9 cellular contexts compared by ENCODE assay signal in genomic region chr2:71548589-71549485, GRCh38.
DNase-seq lines count a peak whose midpoint lies in the region; ATAC-seq and TF ChIP-seq lines count a peak whose summit lies in the region.
"Had no signal": no experiment of that assay in that cellular context is flagged by ENCODE, and none has a peak within 500 bp of the region (broad histone marks: within the 10 kb centered on the region; RNA-seq: fewer than 3 reads in every experiment).

No MANE protein-coding gene starts in this region.

- H3K4me3 ChIP-seq in A673 (ENCODE audit: low read depth, low read length, poor library complexity, severe bottlenecking) = no peak overlapping the region
- no peak overlapping the region for H3K4me3 ChIP-seq in lower lobe of right lung
- H3K4me3 ChIP-seq: skin epidermis had no signal

- H3K27ac Mint-ChIP-seq in activated CD4-positive, alpha-beta T cell treated with anti-CD3 and anti-CD28 coated beads, Interleukin-2, amount 10 ng/mL, durations not matched to agents 7 days and 5 days = no peak overlapping the region

- H3K9me3 ChIP-seq in A673 (ENCODE audit: low read depth, low read length, poor library complexity, severe bottlenecking) = no peaks in the 10 kb centered on the region
- H3K9me3 ChIP-seq in lower lobe of right lung = no peaks in the 10 kb centered on the region

- H3K4me1 Mint-ChIP-seq in activated CD4-positive, alpha-beta T cell treated with anti-CD3 and anti-CD28 coated beads, Interleukin-2, amount 10 ng/mL, durations not matched to agents 7 days and 5 days = peaks cover 9% of the 10 kb centered on the region

- H3K36me3 ChIP-seq in A673 (ENCODE audit: insufficient read depth, low read length, poor library complexity, severe bottlenecking) (no peaks in the 10 kb centered on the region), lower lobe of right lung (peaks cover 9% of the 10 kb centered on the region)

- POLR2A ChIA-PET in A673 (lab: Charles Lee; ENCODE audit: low non-redundant PET) = no interaction called here
- POLR2A ChIA-PET in activated CD4-positive, alpha-beta T cell treated with anti-CD3 and anti-CD28 coated beads, Interleukin-2, amount 10 ng/mL, durations not matched to agents 7 days and 5 days (lab: Charles Lee) = no interaction called here

- H3K36me3 Mint-ChIP-seq in activated CD4-positive, alpha-beta T cell treated with anti-CD3 and anti-CD28 coated beads, Interleukin-2, amount 10 ng/mL, durations not matched to agents 7 days and 5 days (ENCODE audit: low read depth) = no peaks in the 10 kb centered on the region

- ATAC-seq in GM18502 (IDR thresholded peaks at IDR 0.05; ENCODE audit: poor library complexity, unreplicated experiment) = peak; percentile 56
- peak; percentile 77 to 80 for ATAC-seq in lower lobe of right lung
- ATAC-seq in HG02938 (IDR thresholded peaks at IDR 0.05; ENCODE audit: unreplicated experiment) = no peak

- H3K27me3 ChIP-seq in A673 (replicated peaks; ENCODE audit: insufficient read depth, low read depth, low read length, poor library complexity) (no peaks in the 10 kb centered on the region), lower lobe of right lung (ENCODE audit: low read depth) (peaks cover 9% of the 10 kb centered on the region)

- no peaks in the 10 kb centered on the region for H3K9me3 Mint-ChIP-seq in activated CD4-positive, alpha-beta T cell treated with anti-CD3 and anti-CD28 coated beads, Interleukin-2, amount 10 ng/mL, durations not matched to agents 7 days and 5 days

- BruUV-seq in A673 (replicated peaks; lab: Mats Ljungman, UMichigan) = no TSS peak

- DNase-seq in A673 (ENCODE audit: low spot score) (peak; percentile 78), NCI-H2227 treated with DMSO at 0.1 percent for 48 hours (lab: John Stamatoyannopoulos, UW) (peak; percentile 4), dermis blood vessel endothelial cell (peak; percentile 80), lower lobe of right lung (peak; percentile 79)
- peak; percentile 67 for DNase-seq in activated CD4-positive, alpha-beta T cell treated with anti-CD3 and anti-CD28 coated beads, Interleukin-2, amount 10 ng/mL, durations not matched to agents 7 days and 5 days
- DNase-seq in stimulated activated CD8-positive, alpha-beta memory T cell treated with anti-CD3 and anti-CD28 coated beads, Interleukin-15, amount 100 ng/mL, for 1 hour (ENCODE audit: low read depth) = peak; percentile 38

- H3K4me1 ChIP-seq in A673 (ENCODE audit: insufficient read depth, low read length, poor library complexity, severe bottlenecking) (peaks cover 4% of the 10 kb centered on the region), lower lobe of right lung (peaks cover 12% of the 10 kb centered on the region)

- peak; percentile 71 for TF ChIP-seq CTCF in A673 (conservative IDR thresholded peaks at IDR 0.05; ENCODE audit: low read depth, low read length)
- peak; percentile 80 for TF ChIP-seq CTCF in lower lobe of right lung (IDR thresholded peaks at IDR 0.05)

- H3K27me3 Mint-ChIP-seq in activated CD4-positive, alpha-beta T cell treated with anti-CD3 and anti-CD28 coated beads, Interleukin-2, amount 10 ng/mL, durations not matched to agents 7 days and 5 days = peaks cover 9% of the 10 kb centered on the region

- CTCF ChIA-PET in A673 (lab: Charles Lee) = no interaction called here
- CTCF ChIA-PET in activated CD4-positive, alpha-beta T cell treated with anti-CD3 and anti-CD28 coated beads, Interleukin-2, amount 10 ng/mL, durations not matched to agents 7 days and 5 days (lab: Charles Lee) = no interaction called here

- H3K4me3 Mint-ChIP-seq in activated CD4-positive, alpha-beta T cell treated with anti-CD3 and anti-CD28 coated beads, Interleukin-2, amount 10 ng/mL, durations not matched to agents 7 days and 5 days = no peak overlapping the region

- intact Hi-C loops in A673 (cut with micrococcal nuclease; ENCODE audit: unreplicated experiment) = loop anchor here (5.0 kb wide), 5 partner anchors 248 to 1308 kb away; no protein-coding TSS in a partner anchor
- intact Hi-C loops in lower lobe of right lung (cut with DNase I) = loop anchor here (10.0 kb wide), 1 partner anchor 606 kb away; no protein-coding TSS in a partner anchor

- H3K27ac ChIP-seq in A673 (ENCODE audit: low read depth, low read length, poor library complexity, severe bottlenecking) (no peak overlapping the region), lower lobe of right lung (no peak overlapping the region)
- H3K27ac ChIP-seq: skin epidermis had no signal

Comparison
In these comparisons a context has a peak if more than half of its experiments do, and no peak if none do; other contexts are left out.
1. DNase-seq: peak in every context shown above with its lines; median percentile 80 in dermis blood vessel endothelial cell; 79 in lower lobe of right lung; 78 in A673; 67 in activated CD4-positive, alpha-beta T cell treated with anti-CD3 and anti-CD28 coated beads, Interleukin-2, amount 10 ng/mL, durations not matched to agents 7 days and 5 days; 38 in stimulated activated CD8-positive, alpha-beta memory T cell treated with anti-CD3 and anti-CD28 coated beads, Interleukin-15, amount 100 ng/mL, for 1 hour; 4 in NCI-H2227 treated with DMSO at 0.1 percent for 48 hours.